ENCODE assay signal across 25 cellular contexts in the genomic region with DNA sequence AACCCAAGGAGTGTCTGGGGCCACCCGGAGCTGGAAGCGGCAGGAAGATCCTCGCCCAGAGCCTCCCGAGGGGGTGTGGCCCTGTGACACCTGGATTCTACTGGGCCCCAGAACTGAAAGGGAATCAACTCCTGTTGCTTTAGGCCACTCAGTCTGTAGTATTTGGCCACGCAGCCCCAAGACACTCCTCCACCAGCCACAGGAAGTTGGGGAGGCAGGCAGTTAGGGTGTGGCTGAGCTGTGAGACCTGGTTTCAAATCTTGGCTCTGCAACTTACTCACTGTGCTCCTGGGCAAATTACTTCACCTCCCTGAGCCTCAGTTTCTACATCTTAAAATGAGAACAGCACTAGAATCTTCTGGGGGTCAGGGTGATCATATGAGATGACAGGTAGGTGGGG.
"Had no signal": no experiment of that assay in that cellular context is flagged by ENCODE, and none has a peak within 500 bp of the region (broad histone marks: within the 10 kb centered on the region; RNA-seq: fewer than 3 reads in every experiment).

No MANE protein-coding gene starts in this region.

- H3K4me3 Mint-ChIP-seq: activated naive CD4-positive, alpha-beta T cell treated with anti-CD3 and anti-CD28 coated beads for 36 hours; activated T-cell treated with anti-CD3 and anti-CD28 coated beads, Interleukin-2, amount 50 U/mL, for 72 hours had no signal

- H3K9me3 ChIP-seq: breast epithelium, colonic mucosa, SJCRH30, SK-N-SH had no signal

- H3K4me3 ChIP-seq: breast epithelium, colonic mucosa, K562, SJCRH30 had no signal

- H3K36me3 ChIP-seq: breast epithelium, colonic mucosa, SJCRH30, WERI-Rb-1 had no signal

- H3K4me1 ChIP-seq: breast epithelium, colonic mucosa, SJCRH30 had no signal

- DNase-seq: activated CD4-positive, alpha-beta T cell treated with anti-CD3 and anti-CD28 coated beads for 48 hours; activated CD8-positive, alpha-beta memory T cell treated with anti-CD3 and anti-CD28 coated beads for 24 hours; activated effector memory CD4-positive, alpha-beta T cell treated with anti-CD3 and anti-CD28 coated beads, Interleukin-2, amount 50 U/mL, for 16 hours; activated naive CD4-positive, alpha-beta T cell treated with anti-CD3 and anti-CD28 coated beads for 36 hours; activated T-cell treated with anti-CD3 and anti-CD28 coated beads, Interleukin-2, amount 50 U/mL, for 72 hours; aorta; caudate nucleus; colonic mucosa; Karpas-422; MM.1S; NCI-H1048; NCI-H1417; NCI-H1930; NCI-H2171; NCI-H2227 treated with DMSO at 0.1 percent for 48 hours; NCI-H446 treated with DMSO at 0.1 percent for 48 hours; NCI-H526; NCI-H774; Right ventricle myocardium superior; SJCRH30; SK-N-SH; T-helper 9 cell; WERI-Rb-1 had no signal

- ATAC-seq: activated T-cell treated with anti-CD3 and anti-CD28 coated beads, Interleukin-2, amount 50 U/mL, for 72 hours; K562 had no signal

- H3K27ac ChIP-seq: breast epithelium, colonic mucosa, SJCRH30, WERI-Rb-1 had no signal

- H3K27me3 ChIP-seq: colonic mucosa had no signal

- H3K27ac Mint-ChIP-seq: activated naive CD4-positive, alpha-beta T cell treated with anti-CD3 and anti-CD28 coated beads for 36 hours; activated T-cell treated with anti-CD3 and anti-CD28 coated beads, Interleukin-2, amount 50 U/mL, for 72 hours had no signal
